8 cellular contexts compared by ENCODE assay signal in the genomic region with DNA sequence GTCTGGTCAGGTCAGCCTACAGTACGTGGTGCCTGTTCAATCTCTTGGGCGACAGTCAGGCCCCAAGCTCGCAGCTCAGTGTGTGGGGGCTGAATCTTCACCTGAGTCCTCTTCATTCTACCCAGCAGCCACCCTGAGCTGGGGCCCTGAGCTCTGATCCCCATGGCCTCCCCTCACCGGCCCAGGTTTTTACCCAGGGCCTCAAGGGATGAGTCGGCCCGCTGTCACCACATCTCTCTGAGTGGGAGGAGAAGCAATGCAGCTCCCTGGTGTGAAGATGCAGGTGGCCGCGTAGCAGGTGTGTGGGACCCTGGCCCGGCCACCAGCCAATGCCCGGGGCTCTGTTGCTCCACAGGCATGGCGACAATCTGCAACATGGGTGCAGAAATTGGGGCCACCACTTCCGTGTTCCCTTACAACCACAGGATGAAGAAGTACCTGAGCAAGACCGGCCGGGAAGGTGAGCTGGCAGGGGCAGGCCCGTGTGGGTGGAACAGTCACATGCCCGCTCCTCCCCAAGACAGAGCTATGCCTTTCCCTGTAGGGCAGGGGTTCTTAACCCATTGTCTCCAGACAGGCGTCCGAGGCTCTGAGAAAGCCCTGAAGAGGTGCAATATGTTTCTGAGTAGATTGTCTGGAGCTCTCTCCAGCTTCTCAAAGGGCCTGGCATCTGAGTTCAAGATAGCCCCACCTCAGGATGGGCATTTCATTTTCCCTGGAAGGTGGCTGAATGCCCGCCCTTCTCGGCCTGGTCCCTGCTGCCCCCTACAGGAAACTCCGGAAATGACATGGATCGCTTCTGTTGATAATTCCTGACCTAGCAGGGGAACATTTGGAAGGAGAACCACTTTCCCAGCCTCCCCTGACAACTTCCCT. TPM values are rescaled to one million over a fixed set of nuclear protein-coding genes. Genes with fewer than 3 reads are reported as not detected.
DNase-seq lines count a peak whose midpoint lies in the region; ATAC-seq and TF ChIP-seq lines count a peak whose summit lies in the region.

No MANE protein-coding gene starts in this region.

- H3K27me3 Mint-ChIP-seq in activated T-cell treated with anti-CD3 and anti-CD28 coated beads, Interleukin-2, amount 50 U/mL, for 72 hours (ENCODE audit: low read depth) = no peaks in the 10 kb centered on the region

- ATAC-seq in activated T-cell treated with anti-CD3 and anti-CD28 coated beads, Interleukin-2, amount 50 U/mL, for 72 hours (replicated peaks in 1 of 2) = peak; percentile 72 to 75
- peak; percentile 46 for ATAC-seq in omental fat pad (ENCODE audit: low FRiP score)
- no peak for ATAC-seq in GM21786 (IDR thresholded peaks at IDR 0.05; ENCODE audit: unreplicated experiment)
- ATAC-seq in HG03460 (IDR thresholded peaks at IDR 0.05; ENCODE audit: unreplicated experiment) = no peak

- no peak overlapping the region for H3K4me3 ChIP-seq in fibroblast of villous mesenchyme (ENCODE audit: low read depth, low read length)

- no peak overlapping the region for H3K27ac Mint-ChIP-seq in activated T-cell treated with anti-CD3 and anti-CD28 coated beads, Interleukin-2, amount 50 U/mL, for 72 hours

- no peaks in the 10 kb centered on the region for H3K9me3 Mint-ChIP-seq in activated T-cell treated with anti-CD3 and anti-CD28 coated beads, Interleukin-2, amount 50 U/mL, for 72 hours

- H3K4me3 Mint-ChIP-seq in activated T-cell treated with anti-CD3 and anti-CD28 coated beads, Interleukin-2, amount 50 U/mL, for 72 hours = no peak overlapping the region

- peaks cover 9% of the 10 kb centered on the region for H3K4me1 Mint-ChIP-seq in activated T-cell treated with anti-CD3 and anti-CD28 coated beads, Interleukin-2, amount 50 U/mL, for 72 hours (ENCODE audit: low read depth)

- TF ChIP-seq CTCF in fibroblast of villous mesenchyme (IDR thresholded peaks at IDR 0.05; ENCODE audit: insufficient read depth, low read depth, low read length) (peak; percentile 91), omental fat pad (IDR thresholded peaks at IDR 0.05) (peak in 1 of 3 donors; percentile 78)

- peaks cover 0 to 4% of the 10 kb centered on the region in 2 donors for H3K36me3 Mint-ChIP-seq in activated T-cell treated with anti-CD3 and anti-CD28 coated beads, Interleukin-2, amount 50 U/mL, for 72 hours (ENCODE audit: insufficient read depth in 2 of 2)

- peak; percentile 43 for DNase-seq in activated CD8-positive, alpha-beta memory T cell treated with anti-CD3 and anti-CD28 coated beads, Interleukin-2, amount 50 U/mL, for 4 hours
- DNase-seq in activated CD8-positive, alpha-beta memory T cell treated with anti-CD3 and anti-CD28 coated beads, Interleukin-2, amount 50 U/mL, for 48 hours = no peak
- DNase-seq in NCI-H2171 treated with DMSO at 0.1 percent for 48 hours (lab: John Stamatoyannopoulos, UW) = peak; percentile 63
- peak; percentile 40 to 58 for DNase-seq in activated T-cell treated with anti-CD3 and anti-CD28 coated beads, Interleukin-2, amount 50 U/mL, for 72 hours
- DNase-seq in fibroblast of villous mesenchyme (ENCODE audit: low read depth) = peak; percentile 61
- DNase-seq in omental fat pad (ENCODE audit: low spot score) = peak; percentile 90

RNA-seq across cellular contexts. Expression of gene POLR3H, which starts 26.9 kb away (rescaled TPM):
- 10 to 100 TPM; 11.6 to 15.6 TPM for total RNA-seq in activated T-cell treated with anti-CD3 and anti-CD28 coated beads, Interleukin-2, amount 50 U/mL, for 72 hours
- total RNA-seq in fibroblast of villous mesenchyme (24.8 and 28.1 TPM in 2 replicates), omental fat pad (10 to 100 TPM; 17.0 to 37.7 (median 22.3) TPM)

RNA-seq across cellular contexts. Expression of gene CSDC2, which starts 43.4 kb away (rescaled TPM):
- total RNA-seq in activated T-cell treated with anti-CD3 and anti-CD28 coated beads, Interleukin-2, amount 50 U/mL, for 72 hours = not detected
- total RNA-seq in fibroblast of villous mesenchyme (1.9 and 2.2 TPM in 2 replicates), omental fat pad (1 to 10 TPM in 3 of 4 donors, under 1 TPM in 1; 0.32 to 7.8 (median 4.9) TPM)

RNA-seq across cellular contexts. Expression of gene ACO2, which starts 48.5 kb away (rescaled TPM):
- total RNA-seq in activated T-cell treated with anti-CD3 and anti-CD28 coated beads, Interleukin-2, amount 50 U/mL, for 72 hours = 10 to 100 TPM; 73.3 to 74.9 TPM
- total RNA-seq in fibroblast of villous mesenchyme (50.6 and 69.1 TPM in 2 replicates), omental fat pad (100 to 1,000 TPM; 118 to 151 (median 131) TPM)

RNA-seq across cellular contexts. Expression of gene PHF5A, which starts 48.9 kb away (rescaled TPM):
- 10 to 100 TPM; 69.2 to 77.4 TPM for total RNA-seq in activated T-cell treated with anti-CD3 and anti-CD28 coated beads, Interleukin-2, amount 50 U/mL, for 72 hours
- total RNA-seq in fibroblast of villous mesenchyme (38.0 and 51.0 TPM in 2 replicates), omental fat pad (10 to 100 TPM; 35.2 to 46.8 (median 42.3) TPM)

Comparison
In these comparisons a context has a peak if more than half of its experiments do, and no peak if none do; other contexts are left out.
1. ATAC-seq: peak in activated T-cell treated with anti-CD3 and anti-CD28 coated beads, Interleukin-2, amount 50 U/mL, for 72 hours (2 of 2) and omental fat pad (single experiment); none in GM21786 (single experiment) and HG03460 (single experiment).